ENCODE assay signal across 9 cellular contexts in genomic region chr15:51341366-51342248, GRCh38. TPM values are rescaled to one million over a fixed set of nuclear protein-coding genes. Genes with fewer than 3 reads are reported as not detected.
A peak's percentile ranks its signal among the peaks of the same experiment; 100 is the strongest.
DNase-seq lines count a peak whose midpoint lies in the region; ATAC-seq and TF ChIP-seq lines count a peak whose summit lies in the region.
"Had no signal": no experiment of that assay in that cellular context is flagged by ENCODE, and none has a peak within 500 bp of the region (broad histone marks: within the 10 kb centered on the region; RNA-seq: fewer than 3 reads in every experiment).

GLDN (plus strand) TSS chr15:51341655; CDS start chr15:51341685, 30 bp downstream.

- H3K9me3 ChIP-seq in duodenal mucosa (ENCODE audit: control insufficient read depth in 1 of 2, low read length in 2 of 2) (no peaks in the 10 kb centered on the region), lower lobe of right lung (no peaks in the 10 kb centered on the region), tibial artery (no peaks in the 10 kb centered on the region), Karpas-422 (ENCODE audit: low read length) (no peaks in the 10 kb centered on the region)

- TF ChIP-seq CTCF in lower lobe of right lung (IDR thresholded peaks at IDR 0.05): no peak
- TF ChIP-seq CTCF in tibial artery (IDR thresholded peaks at IDR 0.05): no peak

- H3K9me2 ChIP-seq in Karpas-422 (replicated peaks; ENCODE audit: insufficient read depth, low read length): no peaks in the 10 kb centered on the region

- H3K9ac ChIP-seq in duodenal mucosa (ENCODE audit: low read depth in 1 of 2, low read length in 2 of 2) (no peak within 1 kb of the TSS), Karpas-422 (ENCODE audit: low read length) (no peak within 1 kb of the TSS)

- no peak within 1 kb of the TSS for H3K4me2 ChIP-seq in Karpas-422 (ENCODE audit: low read depth, low read length, poor library complexity, severe bottlenecking)

- H3K4me1 ChIP-seq in duodenal mucosa (ENCODE audit: control insufficient read depth in 1 of 2, insufficient read depth in 2 of 2, low read length in 2 of 2): no peaks in the 10 kb centered on the region
- H3K4me1 ChIP-seq in lower lobe of right lung: peaks cover 6% of the 10 kb centered on the region
- H3K4me1 ChIP-seq in tibial artery: peaks cover 0 to 63% (median 24%) of the 10 kb centered on the region in 4 donors
- H3K4me1 ChIP-seq in Karpas-422 (ENCODE audit: low read length): no peaks in the 10 kb centered on the region

- no peak within 1 kb of the TSS for H2AFZ ChIP-seq in Karpas-422 (ENCODE audit: low read length)

- no peaks in the 10 kb centered on the region for H3K79me2 ChIP-seq in Karpas-422 (ENCODE audit: low read length)

- ATAC-seq in lower lobe of right lung: peak; percentile 88 to 94
- no peak for ATAC-seq in GM21515 (IDR thresholded peaks at IDR 0.05; ENCODE audit: unreplicated experiment)

- no peaks in the 10 kb centered on the region for H4K20me1 ChIP-seq in Karpas-422 (ENCODE audit: insufficient read depth, low read depth, low read length)

- peak; percentile 9 for DNase-seq in NCI-H510A treated with DMSO at 0.1 percent for 48 hours (lab: John Stamatoyannopoulos, UW)
- DNase-seq in NCI-H510A (lab: John Stamatoyannopoulos, UW): no peak
- DNase-seq in lower lobe of right lung: peak; percentile 87
- DNase-seq in tibial artery: peak; percentile 67 to 92
- DNase-seq in COLO829 (ENCODE audit: low spot score): no peak
- DNase-seq in Karpas-422: no peak
- DNase-seq: DND-41 had no signal

- H3K27me3 ChIP-seq in duodenal mucosa (ENCODE audit: control insufficient read depth in 1 of 2, insufficient read depth in 2 of 2, low read length in 2 of 2) (peaks cover 15 to 31% of the 10 kb centered on the region in 2 donors), lower lobe of right lung (ENCODE audit: low read depth) (peaks cover 14% of the 10 kb centered on the region), tibial artery (no peaks in the 10 kb centered on the region), Karpas-422 (ENCODE audit: low read length) (no peaks in the 10 kb centered on the region)

- intact Hi-C loops in lower lobe of right lung (cut with DNase I) (no loop called here), tibial artery (cut with DNase I; ENCODE audit: low total_unique reads) (no loop called here)

- no peaks in the 10 kb centered on the region for H3K36me3 ChIP-seq in duodenal mucosa (ENCODE audit: control insufficient read depth in 1 of 2, insufficient read depth in 2 of 2, low read length in 2 of 2)
- no peaks in the 10 kb centered on the region for H3K36me3 ChIP-seq in lower lobe of right lung
- H3K36me3 ChIP-seq in tibial artery: no peaks in the 10 kb centered on the region
- no peaks in the 10 kb centered on the region for H3K36me3 ChIP-seq in Karpas-422 (ENCODE audit: insufficient read depth, low read length)

- peak within 1 kb of the TSS; percentile 23 to 46 for H3K4me3 ChIP-seq in duodenal mucosa (ENCODE audit: low read depth in 1 of 2, low read length in 2 of 2)
- peak within 1 kb of the TSS; percentile 59 for H3K4me3 ChIP-seq in lower lobe of right lung
- peak within 1 kb of the TSS; percentile 68 for H3K4me3 ChIP-seq in tibial artery
- no peak within 1 kb of the TSS for H3K4me3 ChIP-seq in Karpas-422 (ENCODE audit: low read length)

- H3K27ac ChIP-seq in duodenal mucosa (ENCODE audit: low read depth, low read length): no peak within 1 kb of the TSS
- H3K27ac ChIP-seq in lower lobe of right lung: peak within 1 kb of the TSS; percentile 76
- H3K27ac ChIP-seq in tibial artery: peak within 1 kb of the TSS; percentile 96 to 98
- no peak within 1 kb of the TSS for H3K27ac ChIP-seq in Karpas-422 (ENCODE audit: low read length)

RNA-seq across cellular contexts. Expression of gene GLDN, which starts in this region (rescaled TPM):
- total RNA-seq in lower lobe of right lung: 34.5 TPM
- total RNA-seq in Karpas-422 (2014; rRNA removed; shearing (Covaris generic); ENCODE audit: low replicate concordance): not detected in 2 replicates

Comparison
In these comparisons a context has a peak if more than half of its experiments do, and no peak if none do; other contexts are left out.
1. RNA of gene GLDN (total RNA-seq): 34.5 TPM in lower lobe of right lung (single experiment); not detected in Karpas-422; every median in the first group is over 10 times any median in the second.
2. DNase-seq: peak in NCI-H510A treated with DMSO at 0.1 percent for 48 hours (single experiment), lower lobe of right lung (single experiment) and tibial artery (2 of 2); none in NCI-H510A (single experiment), COLO829 (single experiment) and Karpas-422 (single experiment).
3. H3K27ac ChIP-seq: peak in lower lobe of right lung (single experiment) and tibial artery (2 of 2); none in duodenal mucosa (single experiment) and Karpas-422 (single experiment).